ENCODE assay signal across 9 cellular contexts in genomic region chr3:169660709-169661566, GRCh38. TPM values are rescaled to one million over a fixed set of nuclear protein-coding genes. Genes with fewer than 3 reads are reported as not detected.
A peak's percentile ranks its signal among the peaks of the same experiment; 100 is the strongest.
DNase-seq lines count a peak whose midpoint lies in the region; ATAC-seq and TF ChIP-seq lines count a peak whose summit lies in the region.
"Had no signal": no experiment of that assay in that cellular context is flagged by ENCODE, and none has a peak within 500 bp of the region (broad histone marks: within the 10 kb centered on the region; RNA-seq: fewer than 3 reads in every experiment).

No MANE protein-coding gene starts in this region.

- H4K91ac ChIP-seq in H9 (ENCODE audit: insufficient read length, low read depth, low read length), result no peak overlapping the region

- POLR2A ChIA-PET in activated CD4-positive, alpha-beta memory T cell treated with anti-CD3 and anti-CD28 coated beads for 36 hours (lab: Charles Lee), result no interaction called here

- peaks cover 41% of the 10 kb centered on the region for H3K23me2 ChIP-seq in H9 (ENCODE audit: insufficient read length, low read depth, low read length, poor library complexity, severe bottlenecking)

- H3K79me2 ChIP-seq in H9 (ENCODE audit: insufficient read depth, low read length), result no peaks in the 10 kb centered on the region

- H2AFZ ChIP-seq in H9 (ENCODE audit: low read length), result no peak overlapping the region

- peak in 1 of 2 donors; percentile 10 for TF ChIP-seq POLR2A in gastrocnemius medialis (IDR thresholded peaks at IDR 0.05)

- H3K14ac ChIP-seq in H9 (ENCODE audit: insufficient read depth, low read length), result no peak overlapping the region

- H3K36me3 ChIP-seq in gastrocnemius medialis, result no peaks in the 10 kb centered on the region

- CTCF ChIA-PET in activated CD4-positive, alpha-beta memory T cell treated with anti-CD3 and anti-CD28 coated beads for 36 hours (lab: Charles Lee), result interaction anchor here (0.6 to 2.2 kb wide), 4 partner anchors 8 to 512 kb away, joined by 3 to 12 read pairs (median 6); no protein-coding TSS in a partner anchor

- intact Hi-C loops in activated CD4-positive, alpha-beta memory T cell treated with anti-CD3 and anti-CD28 coated beads for 36 hours (cut with micrococcal nuclease), result loop anchor here (1.0 to 10.0 kb wide), 4 partner anchors 8 to 521 kb away; partner anchors contain the start of gene PHC3
- intact Hi-C loops in left cardiac atrium (cut with DNase I) (loop anchor here (5.0 to 10.0 kb wide), 3 partner anchors 444 to 796 kb away; no protein-coding TSS in a partner anchor), gastrocnemius medialis (cut with DNase I; ENCODE audit: low total_unique reads) (loop anchor here (10.0 kb wide), 2 partner anchors 446 to 616 kb away; no protein-coding TSS in a partner anchor)

- no peak overlapping the region for H3K9ac ChIP-seq in H9 (ENCODE audit: extremely low read depth, insufficient read length, low read length)

- H2AK5ac ChIP-seq in H9 (ENCODE audit: insufficient read length, low read length), result no peak overlapping the region

- H3K4me3 Mint-ChIP-seq in H9, result peak overlapping the region; percentile 68 to 90
- peak overlapping the region; percentile 71 for H3K4me3 Mint-ChIP-seq in activated CD4-positive, alpha-beta memory T cell treated with anti-CD3 and anti-CD28 coated beads for 36 hours

- H3K4me3 ChIP-seq in gastrocnemius medialis, result peak overlapping the region; percentile 65 to 75 (median 66)

- no peaks in the 10 kb centered on the region for H3K36me3 Mint-ChIP-seq in H9 (ENCODE audit: insufficient read depth in 1 of 3, low read depth in 3 of 3)
- H3K36me3 Mint-ChIP-seq in activated CD4-positive, alpha-beta memory T cell treated with anti-CD3 and anti-CD28 coated beads for 36 hours, result no peaks in the 10 kb centered on the region

- no peak for DNase-seq in H9
- no peak for DNase-seq in activated CD4-positive, alpha-beta memory T cell treated with anti-CD3 and anti-CD28 coated beads for 36 hours
- DNase-seq in left cardiac atrium, result peak; percentile 41
- no peak for DNase-seq in gastrocnemius medialis
- DNase-seq in amniotic stem cell (lab: John Stamatoyannopoulos, UW), result no peak
- no peak for DNase-seq in stimulated activated naive CD4-positive, alpha-beta T cell treated with Interleukin-2 at 50 U/mL for 16 hours (lab: John Stamatoyannopoulos, UW)
- DNase-seq in NCI-H774 (lab: John Stamatoyannopoulos, UW), result no peak

- H3K56ac ChIP-seq in H9 (ENCODE audit: insufficient read length, low read depth, low read length), result no peak overlapping the region

- H3K4me1 Mint-ChIP-seq in H9, result peaks cover 59 to 61% of the 10 kb centered on the region in 2 experiments
- H3K4me1 Mint-ChIP-seq in activated CD4-positive, alpha-beta memory T cell treated with anti-CD3 and anti-CD28 coated beads for 36 hours (ENCODE audit: low read depth), result peaks cover 34% of the 10 kb centered on the region

- in situ Hi-C loops in gastrocnemius medialis (cut with MboI; ENCODE audit: low sequenced_read_pairs in 4 of 4), result loop anchor here (5.0 to 25.0 kb wide), 3 partner anchors 499 to 524 kb away; no protein-coding TSS in a partner anchor

- H2BK120ac ChIP-seq in H9 (ENCODE audit: low read depth, low read length, poor library complexity, severe bottlenecking), result no peak overlapping the region

- peak overlapping the region; percentile 76 for H3K4me2 ChIP-seq in H9 (ENCODE audit: insufficient read depth, insufficient read length, low read length)

- H2BK15ac ChIP-seq in H9 (ENCODE audit: low read depth, low read length), result no peak overlapping the region

- H3K18ac ChIP-seq in H9 (ENCODE audit: insufficient read length, low read depth, low read length), result no peak overlapping the region

- no peaks in the 10 kb centered on the region for H3K79me1 ChIP-seq in H9 (ENCODE audit: insufficient read depth, low read depth, low read length, poor library complexity, severe bottlenecking)

- TF ChIP-seq CTCF in H9 (conservative IDR thresholded peaks at IDR 0.05), result no peak
- no peak for TF ChIP-seq CTCF in gastrocnemius medialis (IDR thresholded peaks at IDR 0.05 in 4 of 5, conservative IDR thresholded peaks at IDR 0.05 in 1 of 5)

- no peak overlapping the region for H3K27ac Mint-ChIP-seq in H9
- no peak overlapping the region for H3K27ac Mint-ChIP-seq in activated CD4-positive, alpha-beta memory T cell treated with anti-CD3 and anti-CD28 coated beads for 36 hours

- H2BK20ac ChIP-seq in H9 (ENCODE audit: low read depth, low read length, poor library complexity, severe bottlenecking), result no peak overlapping the region

- no peak overlapping the region for H2BK12ac ChIP-seq in H9 (ENCODE audit: insufficient read length, low read depth, low read length)

- no CpG with 5 or more reads among the region's 32 CpGs for WGBS in H9 (ENCODE audit: extremely low coverage, insufficient read length, low lambda C conversion rate)

- H2BK5ac ChIP-seq in H9 (ENCODE audit: insufficient read length, low read length), result no peak overlapping the region

- ATAC-seq in left cardiac atrium, result no peak
- no peak for ATAC-seq in gastrocnemius medialis
- no peak for ATAC-seq in HG02642 (IDR thresholded peaks at IDR 0.05; ENCODE audit: poor library complexity, unreplicated experiment)

- H3K27me3 Mint-ChIP-seq in H9 (ENCODE audit: low read depth), result peaks cover 87% of the 10 kb centered on the region
- H3K27me3 Mint-ChIP-seq in activated CD4-positive, alpha-beta memory T cell treated with anti-CD3 and anti-CD28 coated beads for 36 hours, result peaks cover 75% of the 10 kb centered on the region

- H3T11ph ChIP-seq in H9 (ENCODE audit: low read length), result no peak overlapping the region

- no peak overlapping the region for H3K23ac ChIP-seq in H9 (ENCODE audit: insufficient read length, low read depth, low read length)

- no peak overlapping the region for H3K4ac ChIP-seq in H9 (ENCODE audit: low read depth, low read length)

- H3K27ac ChIP-seq in H9 (ENCODE audit: insufficient read length, low read depth, low read length), result no peak overlapping the region
- H3K27ac ChIP-seq in gastrocnemius medialis, result peak overlapping the region; percentile 65 to 74 (median 70)

- H4K8ac ChIP-seq in H9 (replicated peaks; ENCODE audit: insufficient read length, low read depth, low read length), result no peak overlapping the region

- no peaks in the 10 kb centered on the region for H4K20me1 ChIP-seq in H9 (ENCODE audit: control insufficient read depth, insufficient read depth, insufficient read length)

- peaks cover 55% of the 10 kb centered on the region for H3K27me3 ChIP-seq in H9 (ENCODE audit: insufficient read depth, low read length)
- peaks cover 78 to 90% (median 88%) of the 10 kb centered on the region in 3 donors for H3K27me3 ChIP-seq in gastrocnemius medialis

- no peaks in the 10 kb centered on the region; a peak in 1 of 5 replicates for H3K9me3 Mint-ChIP-seq in H9
- no peaks in the 10 kb centered on the region for H3K9me3 Mint-ChIP-seq in activated CD4-positive, alpha-beta memory T cell treated with anti-CD3 and anti-CD28 coated beads for 36 hours

- H3K4me1 ChIP-seq in H9 (ENCODE audit: insufficient read depth, low read length) (peaks cover 7% of the 10 kb centered on the region), gastrocnemius medialis (peaks cover 8 to 34% of the 10 kb centered on the region in 2 donors)

- H4K5ac ChIP-seq in H9 (ENCODE audit: insufficient read length, low read depth, low read length), result no peak overlapping the region

- no peaks in the 10 kb centered on the region for H3K9me3 ChIP-seq in H9 (ENCODE audit: control insufficient read depth, low read depth, low read length)
- no peaks in the 10 kb centered on the region for H3K9me3 ChIP-seq in gastrocnemius medialis

RNA-seq across cellular contexts. Expression of gene MECOM, which starts 2.6 kb away (rescaled TPM):
- total RNA-seq in H9 (2021) (0.15 and 0.35 TPM in 2 replicates), left cardiac atrium (10 to 100 TPM; 20.0 to 25.4 TPM), gastrocnemius medialis (1 to 10 TPM; 4.4 to 6.7 (median 4.9) TPM)
- total RNA-seq in activated CD4-positive, alpha-beta memory T cell treated with anti-CD3 and anti-CD28 coated beads for 36 hours, result not detected
- total RNA-seq: T-helper 1 cell treated with Interleukin-12 subunit alpha and Interleukin-12 subunit beta and Interleukin-4 antibody, amounts not matched to agents 30 ng/mL and 1 ng/mL, for 36 hours had no signal
